26 cellular contexts compared by ENCODE assay signal in the genomic region with DNA sequence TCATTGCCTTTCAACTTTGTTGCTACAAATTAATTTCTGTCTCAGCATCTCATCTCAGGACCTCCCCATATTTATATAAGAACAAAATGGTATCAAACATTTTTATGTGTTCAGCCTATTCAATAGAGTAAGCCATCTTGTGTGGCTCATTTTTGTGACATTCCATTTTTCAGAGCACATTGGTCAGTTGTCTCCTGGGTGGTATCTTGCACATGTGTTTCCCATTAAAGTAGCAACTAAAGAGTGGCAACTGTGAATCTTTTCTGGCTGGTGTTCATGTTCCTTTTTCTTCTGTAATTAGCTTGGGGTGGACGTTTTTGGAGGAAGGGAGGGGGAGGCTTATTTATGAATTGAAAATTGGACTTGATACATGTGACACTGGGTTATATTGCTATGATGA. TPM values are rescaled to one million over a fixed set of nuclear protein-coding genes. Genes with fewer than 3 reads are reported as not detected.
"Had no signal": no experiment of that assay in that cellular context is flagged by ENCODE, and none has a peak within 500 bp of the region (broad histone marks: within the 10 kb centered on the region; RNA-seq: fewer than 3 reads in every experiment).

No MANE protein-coding gene starts in this region.

- H3K4me1 Mint-ChIP-seq: naive B cell; neural crest cell; stimulated activated naive B cell treated with anti-CD40 and anti-IgM and Interleukin-4, amounts not matched to agents 10 μg/mL and 1 μg/mL and 100 μg/mL, for 72 hours had no signal

- H3K36me3 Mint-ChIP-seq: mesothelial cell of epicardium; naive B cell; natural killer cell treated with Interleukin-12 subunit alpha and Interleukin-12 subunit beta and Interleukin-15 and Interleukin-18, amount 100 ng/mL, for 72 hours; stimulated activated naive B cell treated with anti-CD40 and anti-IgM and Interleukin-4, amounts not matched to agents 10 μg/mL and 1 μg/mL and 100 μg/mL, for 72 hours had no signal

- DNase-seq: foreskin melanocyte; glutamatergic neuron; heart right ventricle; hippocampal formation; left cardiac atrium; left lung; mesenchymal stem cell; mucosa of descending colon; naive B cell; right lobe of liver; small intestine; stimulated activated CD4-positive, alpha-beta T cell treated with anti-CD3 and anti-CD28 coated beads, Interleukin-15, amount 100 ng/mL, for 24 hours; stimulated activated CD4-positive, alpha-beta T cell treated with anti-CD3 and anti-CD28 coated beads, Interleukin-2, amount 100 ng/mL, for 48 hours; stimulated activated naive B cell treated with anti-CD40 and anti-IgM and Interleukin-4, amounts not matched to agents 10 μg/mL and 1 μg/mL and 100 μg/mL, for 72 hours; upper lobe of left lung had no signal

- H3K27me3 ChIP-seq: left lung, right lobe of liver, tibial nerve, upper lobe of left lung had no signal

- H3K27ac Mint-ChIP-seq: mesothelial cell of epicardium; naive B cell; natural killer cell treated with Interleukin-12 subunit alpha and Interleukin-12 subunit beta and Interleukin-15 and Interleukin-18, amount 100 ng/mL, for 72 hours; progenitor cell of endocrine pancreas; stimulated activated naive B cell treated with anti-CD40 and anti-IgM and Interleukin-4, amounts not matched to agents 10 μg/mL and 1 μg/mL and 100 μg/mL, for 72 hours; stimulated activated naive CD8-positive, alpha-beta T cell treated with anti-CD3 and anti-CD28 coated beads, Interleukin-15, Interleukin-2, amounts not matched to agents 100 ng/mL and 50 ng/mL, for 24 hours had no signal

- H3K9me3 Mint-ChIP-seq: mesothelial cell of epicardium; neural crest cell; stimulated activated naive B cell treated with anti-CD40 and anti-IgM and Interleukin-4, amounts not matched to agents 10 μg/mL and 1 μg/mL and 100 μg/mL, for 72 hours had no signal

- H3K4me1 ChIP-seq: left lung, parathyroid adenoma, right lobe of liver had no signal

- H3K27ac ChIP-seq: coronary artery, epithelial cell of prostate, heart right ventricle, left lung, neutrophil, parathyroid adenoma, right lobe of liver, thoracic aorta, tibial nerve, upper lobe of left lung had no signal

- H3K36me3 ChIP-seq: heart right ventricle, left lung, neutrophil, right lobe of liver, thoracic aorta, tibial nerve, upper lobe of left lung had no signal

- H3K4me3 Mint-ChIP-seq: mesothelial cell of epicardium; naive B cell; natural killer cell treated with Interleukin-12 subunit alpha and Interleukin-12 subunit beta and Interleukin-15 and Interleukin-18, amount 100 ng/mL, for 72 hours; neural crest cell; stimulated activated naive B cell treated with anti-CD40 and anti-IgM and Interleukin-4, amounts not matched to agents 10 μg/mL and 1 μg/mL and 100 μg/mL, for 72 hours; stimulated activated naive CD8-positive, alpha-beta T cell treated with anti-CD3 and anti-CD28 coated beads, Interleukin-15, Interleukin-2, amounts not matched to agents 100 ng/mL and 50 ng/mL, for 24 hours had no signal

- H3K9me3 ChIP-seq: left lung, mucosa of descending colon, neutrophil, right lobe of liver, thoracic aorta, tibial nerve, upper lobe of left lung had no signal

- H3K27me3 Mint-ChIP-seq: natural killer cell treated with Interleukin-12 subunit alpha and Interleukin-12 subunit beta and Interleukin-15 and Interleukin-18, amount 100 ng/mL, for 72 hours; progenitor cell of endocrine pancreas; stimulated activated naive CD8-positive, alpha-beta T cell treated with anti-CD3 and anti-CD28 coated beads, Interleukin-15, Interleukin-2, amounts not matched to agents 100 ng/mL and 50 ng/mL, for 24 hours had no signal

- H3K4me3 ChIP-seq: coronary artery, heart right ventricle, left lung, mucosa of descending colon, right lobe of liver, thoracic aorta, tibial nerve, upper lobe of left lung had no signal

RNA-seq across cellular contexts. Expression of a gene that starts 45.3 kb away (rescaled TPM):
- total RNA-seq: natural killer cell treated with Interleukin-12 subunit alpha and Interleukin-12 subunit beta and Interleukin-15 and Interleukin-18, amount 100 ng/mL, for 72 hours had no signal
